1 cellular context compared by ENCODE assay signal in the genomic region with DNA sequence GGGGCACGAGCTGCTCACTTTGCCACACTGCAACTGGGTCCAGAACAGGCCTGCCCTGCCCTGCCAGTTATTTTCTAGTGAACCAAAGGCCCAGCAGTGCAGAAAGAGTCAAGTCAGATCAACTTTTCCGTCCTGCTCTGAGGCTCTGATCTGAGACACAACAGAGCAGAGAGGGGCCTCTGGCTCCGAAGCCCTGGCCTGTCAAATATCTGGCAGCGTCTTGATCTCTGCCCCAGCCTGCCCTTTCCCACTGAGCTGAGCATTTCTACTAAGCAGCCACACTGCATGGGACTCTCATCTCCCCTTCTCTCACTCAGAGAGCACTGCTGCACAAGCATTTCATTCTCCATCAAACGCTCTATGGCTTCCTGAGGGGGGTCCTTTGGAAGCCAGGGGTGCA.
TF ChIP-seq lines count a peak whose summit lies in the region.

No MANE protein-coding gene starts in this region.

TF ChIP-seq in WTC11, 78 proteins besides CTCF, POLR2A, EP300 and RAD21:
- TF ChIP-seq, protein P1, sequence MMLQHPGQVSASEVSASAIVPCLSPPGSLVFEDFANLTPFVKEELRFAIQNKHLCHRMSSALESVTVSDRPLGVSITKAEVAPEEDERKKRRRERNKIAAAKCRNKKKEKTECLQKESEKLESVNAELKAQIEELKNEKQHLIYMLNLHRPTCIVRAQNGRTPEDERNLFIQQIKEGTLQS (CRISPR knock-in tag; conservative IDR thresholded peaks at IDR 0.05) = no peak
- TF ChIP-seq, protein P2, sequence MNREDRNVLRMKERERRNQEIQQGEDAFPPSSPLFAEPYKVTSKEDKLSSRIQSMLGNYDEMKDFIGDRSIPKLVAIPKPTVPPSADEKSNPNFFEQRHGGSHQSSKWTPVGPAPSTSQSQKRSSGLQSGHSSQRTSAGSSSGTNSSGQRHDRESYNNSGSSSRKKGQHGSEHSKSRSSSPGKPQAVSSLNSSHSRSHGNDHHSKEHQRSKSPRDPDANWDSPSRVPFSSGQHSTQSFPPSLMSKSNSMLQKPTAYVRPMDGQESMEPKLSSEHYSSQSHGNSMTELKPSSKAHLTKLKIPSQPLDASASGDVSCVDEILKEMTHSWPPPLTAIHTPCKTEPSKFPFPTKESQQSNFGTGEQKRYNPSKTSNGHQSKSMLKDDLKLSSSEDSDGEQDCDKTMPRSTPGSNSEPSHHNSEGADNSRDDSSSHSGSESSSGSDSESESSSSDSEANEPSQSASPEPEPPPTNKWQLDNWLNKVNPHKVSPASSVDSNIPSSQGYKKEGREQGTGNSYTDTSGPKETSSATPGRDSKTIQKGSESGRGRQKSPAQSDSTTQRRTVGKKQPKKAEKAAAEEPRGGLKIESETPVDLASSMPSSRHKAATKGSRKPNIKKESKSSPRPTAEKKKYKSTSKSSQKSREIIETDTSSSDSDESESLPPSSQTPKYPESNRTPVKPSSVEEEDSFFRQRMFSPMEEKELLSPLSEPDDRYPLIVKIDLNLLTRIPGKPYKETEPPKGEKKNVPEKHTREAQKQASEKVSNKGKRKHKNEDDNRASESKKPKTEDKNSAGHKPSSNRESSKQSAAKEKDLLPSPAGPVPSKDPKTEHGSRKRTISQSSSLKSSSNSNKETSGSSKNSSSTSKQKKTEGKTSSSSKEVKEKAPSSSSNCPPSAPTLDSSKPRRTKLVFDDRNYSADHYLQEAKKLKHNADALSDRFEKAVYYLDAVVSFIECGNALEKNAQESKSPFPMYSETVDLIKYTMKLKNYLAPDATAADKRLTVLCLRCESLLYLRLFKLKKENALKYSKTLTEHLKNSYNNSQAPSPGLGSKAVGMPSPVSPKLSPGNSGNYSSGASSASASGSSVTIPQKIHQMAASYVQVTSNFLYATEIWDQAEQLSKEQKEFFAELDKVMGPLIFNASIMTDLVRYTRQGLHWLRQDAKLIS (CRISPR knock-in tag; IDR thresholded peaks at IDR 0.05; ENCODE audit: borderline replicate concordance) = no peak
- TF ChIP-seq, protein P3, sequence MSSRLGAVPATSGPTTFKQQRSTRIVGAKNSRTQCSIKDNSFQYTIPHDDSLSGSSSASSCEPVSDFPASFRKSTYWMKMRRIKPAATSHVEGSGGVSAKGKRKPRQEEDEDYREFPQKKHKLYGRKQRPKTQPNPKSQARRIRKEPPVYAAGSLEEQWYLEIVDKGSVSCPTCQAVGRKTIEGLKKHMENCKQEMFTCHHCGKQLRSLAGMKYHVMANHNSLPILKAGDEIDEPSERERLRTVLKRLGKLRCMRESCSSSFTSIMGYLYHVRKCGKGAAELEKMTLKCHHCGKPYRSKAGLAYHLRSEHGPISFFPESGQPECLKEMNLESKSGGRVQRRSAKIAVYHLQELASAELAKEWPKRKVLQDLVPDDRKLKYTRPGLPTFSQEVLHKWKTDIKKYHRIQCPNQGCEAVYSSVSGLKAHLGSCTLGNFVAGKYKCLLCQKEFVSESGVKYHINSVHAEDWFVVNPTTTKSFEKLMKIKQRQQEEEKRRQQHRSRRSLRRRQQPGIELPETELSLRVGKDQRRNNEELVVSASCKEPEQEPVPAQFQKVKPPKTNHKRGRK (CRISPR knock-in tag; IDR thresholded peaks at IDR 0.05; ENCODE audit: borderline replicate concordance) = no peak
- TF ChIP-seq ELF4 (CRISPR knock-in tag; IDR thresholded peaks at IDR 0.05; ENCODE audit: low read depth) (no peak), SMAD3 (CRISPR knock-in tag; IDR thresholded peaks at IDR 0.05; ENCODE audit: borderline replicate concordance) (no peak), TCF7 (CRISPR knock-in tag; IDR thresholded peaks at IDR 0.05; ENCODE audit: low read depth) (no peak), ZNF423 (CRISPR knock-in tag; IDR thresholded peaks at IDR 0.05) (no peak), TP53 (CRISPR knock-in tag; IDR thresholded peaks at IDR 0.05) (no peak), TEAD4 (CRISPR knock-in tag; IDR thresholded peaks at IDR 0.05) (no peak), ETV6 (CRISPR knock-in tag; IDR thresholded peaks at IDR 0.05) (no peak), NFE2L1 (CRISPR knock-in tag; IDR thresholded peaks at IDR 0.05) (no peak), SMAD4 (CRISPR knock-in tag; IDR thresholded peaks at IDR 0.05) (no peak), NR3C1 (CRISPR knock-in tag; conservative IDR thresholded peaks at IDR 0.05; ENCODE audit: low read depth) (no peak), IRF2 (CRISPR knock-in tag; IDR thresholded peaks at IDR 0.05; ENCODE audit: borderline replicate concordance, low read depth) (no peak)
- TF ChIP-seq, protein P4, sequence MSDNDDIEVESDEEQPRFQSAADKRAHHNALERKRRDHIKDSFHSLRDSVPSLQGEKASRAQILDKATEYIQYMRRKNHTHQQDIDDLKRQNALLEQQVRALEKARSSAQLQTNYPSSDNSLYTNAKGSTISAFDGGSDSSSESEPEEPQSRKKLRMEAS (CRISPR knock-in tag; IDR thresholded peaks at IDR 0.05) = no peak
- TF ChIP-seq, protein P5, sequence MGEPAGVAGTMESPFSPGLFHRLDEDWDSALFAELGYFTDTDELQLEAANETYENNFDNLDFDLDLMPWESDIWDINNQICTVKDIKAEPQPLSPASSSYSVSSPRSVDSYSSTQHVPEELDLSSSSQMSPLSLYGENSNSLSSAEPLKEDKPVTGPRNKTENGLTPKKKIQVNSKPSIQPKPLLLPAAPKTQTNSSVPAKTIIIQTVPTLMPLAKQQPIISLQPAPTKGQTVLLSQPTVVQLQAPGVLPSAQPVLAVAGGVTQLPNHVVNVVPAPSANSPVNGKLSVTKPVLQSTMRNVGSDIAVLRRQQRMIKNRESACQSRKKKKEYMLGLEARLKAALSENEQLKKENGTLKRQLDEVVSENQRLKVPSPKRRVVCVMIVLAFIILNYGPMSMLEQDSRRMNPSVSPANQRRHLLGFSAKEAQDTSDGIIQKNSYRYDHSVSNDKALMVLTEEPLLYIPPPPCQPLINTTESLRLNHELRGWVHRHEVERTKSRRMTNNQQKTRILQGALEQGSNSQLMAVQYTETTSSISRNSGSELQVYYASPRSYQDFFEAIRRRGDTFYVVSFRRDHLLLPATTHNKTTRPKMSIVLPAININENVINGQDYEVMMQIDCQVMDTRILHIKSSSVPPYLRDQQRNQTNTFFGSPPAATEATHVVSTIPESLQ (CRISPR knock-in tag; IDR thresholded peaks at IDR 0.05) = no peak
- TF ChIP-seq, protein P6, sequence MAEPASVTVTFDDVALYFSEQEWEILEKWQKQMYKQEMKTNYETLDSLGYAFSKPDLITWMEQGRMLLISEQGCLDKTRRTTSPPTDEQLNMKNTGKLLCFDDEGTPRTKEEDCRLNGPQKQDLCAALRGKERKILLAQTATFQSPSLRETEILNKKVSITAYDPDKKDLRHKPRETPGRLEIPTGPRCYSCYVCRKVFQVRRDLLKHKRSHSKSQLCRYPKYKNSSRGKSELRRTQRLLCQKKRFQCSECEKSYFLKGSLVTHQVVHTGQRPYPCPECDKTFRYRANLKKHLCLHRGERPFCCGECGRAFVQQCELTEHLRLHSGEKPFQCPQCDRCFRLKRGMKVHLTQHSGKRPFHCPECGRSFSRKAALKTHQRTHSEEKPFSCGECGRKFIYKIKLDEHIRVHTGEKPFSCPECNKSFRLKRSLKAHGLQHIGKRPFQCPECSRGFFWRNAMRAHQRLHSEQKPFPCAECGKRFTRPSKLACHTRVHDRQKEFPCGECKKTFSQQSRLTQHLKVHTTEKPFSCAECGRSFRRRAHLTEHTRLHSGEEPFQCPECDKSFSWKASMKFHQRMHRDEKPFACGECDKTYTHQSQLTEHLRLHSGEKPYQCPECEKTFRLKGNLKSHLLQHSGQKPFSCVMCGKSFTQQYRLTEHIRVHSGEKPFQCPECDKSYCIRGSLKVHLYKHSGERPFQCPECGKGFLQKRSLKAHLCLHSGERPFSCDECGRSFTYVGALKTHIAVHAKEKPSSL (CRISPR knock-in tag; conservative IDR thresholded peaks at IDR 0.05) = no peak
- TF ChIP-seq, protein P7, sequence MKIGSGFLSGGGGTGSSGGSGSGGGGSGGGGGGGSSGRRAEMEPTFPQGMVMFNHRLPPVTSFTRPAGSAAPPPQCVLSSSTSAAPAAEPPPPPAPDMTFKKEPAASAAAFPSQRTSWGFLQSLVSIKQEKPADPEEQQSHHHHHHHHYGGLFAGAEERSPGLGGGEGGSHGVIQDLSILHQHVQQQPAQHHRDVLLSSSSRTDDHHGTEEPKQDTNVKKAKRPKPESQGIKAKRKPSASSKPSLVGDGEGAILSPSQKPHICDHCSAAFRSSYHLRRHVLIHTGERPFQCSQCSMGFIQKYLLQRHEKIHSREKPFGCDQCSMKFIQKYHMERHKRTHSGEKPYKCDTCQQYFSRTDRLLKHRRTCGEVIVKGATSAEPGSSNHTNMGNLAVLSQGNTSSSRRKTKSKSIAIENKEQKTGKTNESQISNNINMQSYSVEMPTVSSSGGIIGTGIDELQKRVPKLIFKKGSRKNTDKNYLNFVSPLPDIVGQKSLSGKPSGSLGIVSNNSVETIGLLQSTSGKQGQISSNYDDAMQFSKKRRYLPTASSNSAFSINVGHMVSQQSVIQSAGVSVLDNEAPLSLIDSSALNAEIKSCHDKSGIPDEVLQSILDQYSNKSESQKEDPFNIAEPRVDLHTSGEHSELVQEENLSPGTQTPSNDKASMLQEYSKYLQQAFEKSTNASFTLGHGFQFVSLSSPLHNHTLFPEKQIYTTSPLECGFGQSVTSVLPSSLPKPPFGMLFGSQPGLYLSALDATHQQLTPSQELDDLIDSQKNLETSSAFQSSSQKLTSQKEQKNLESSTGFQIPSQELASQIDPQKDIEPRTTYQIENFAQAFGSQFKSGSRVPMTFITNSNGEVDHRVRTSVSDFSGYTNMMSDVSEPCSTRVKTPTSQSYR (CRISPR knock-in tag; IDR thresholded peaks at IDR 0.05) = no peak
